ENCODE assay signal across 1 cellular context in genomic region chr6:34961574-34961973, GRCh38.
TF ChIP-seq lines count a peak whose summit lies in the region.

No MANE protein-coding gene starts in this region.

TF ChIP-seq in liver, 16 proteins besides CTCF, POLR2A, EP300 and RAD21 (continued from another document):
- no peak for TF ChIP-seq EGR1 (IDR thresholded peaks at IDR 0.05; ENCODE audit: low read depth in 2 of 2)
- TF ChIP-seq YY1 (IDR thresholded peaks at IDR 0.05): no peak
- no peak for TF ChIP-seq NR2F2 (IDR thresholded peaks at IDR 0.05)
- no peak for TF ChIP-seq REST (IDR thresholded peaks at IDR 0.05)
- TF ChIP-seq GABPA (IDR thresholded peaks at IDR 0.05 in 1 of 2, conservative IDR thresholded peaks at IDR 0.05 in 1 of 2): no peak
- TF ChIP-seq FOXA1 (IDR thresholded peaks at IDR 0.05): no peak
- no peak for TF ChIP-seq ATF3 (IDR thresholded peaks at IDR 0.05)
- TF ChIP-seq FOXA2 (IDR thresholded peaks at IDR 0.05): no peak
- no peak for TF ChIP-seq SP1 (IDR thresholded peaks at IDR 0.05)
- no peak for TF ChIP-seq MAX (IDR thresholded peaks at IDR 0.05)
TF ChIP-seq in liver: peak in this region for 0.
